In the genomic region with DNA sequence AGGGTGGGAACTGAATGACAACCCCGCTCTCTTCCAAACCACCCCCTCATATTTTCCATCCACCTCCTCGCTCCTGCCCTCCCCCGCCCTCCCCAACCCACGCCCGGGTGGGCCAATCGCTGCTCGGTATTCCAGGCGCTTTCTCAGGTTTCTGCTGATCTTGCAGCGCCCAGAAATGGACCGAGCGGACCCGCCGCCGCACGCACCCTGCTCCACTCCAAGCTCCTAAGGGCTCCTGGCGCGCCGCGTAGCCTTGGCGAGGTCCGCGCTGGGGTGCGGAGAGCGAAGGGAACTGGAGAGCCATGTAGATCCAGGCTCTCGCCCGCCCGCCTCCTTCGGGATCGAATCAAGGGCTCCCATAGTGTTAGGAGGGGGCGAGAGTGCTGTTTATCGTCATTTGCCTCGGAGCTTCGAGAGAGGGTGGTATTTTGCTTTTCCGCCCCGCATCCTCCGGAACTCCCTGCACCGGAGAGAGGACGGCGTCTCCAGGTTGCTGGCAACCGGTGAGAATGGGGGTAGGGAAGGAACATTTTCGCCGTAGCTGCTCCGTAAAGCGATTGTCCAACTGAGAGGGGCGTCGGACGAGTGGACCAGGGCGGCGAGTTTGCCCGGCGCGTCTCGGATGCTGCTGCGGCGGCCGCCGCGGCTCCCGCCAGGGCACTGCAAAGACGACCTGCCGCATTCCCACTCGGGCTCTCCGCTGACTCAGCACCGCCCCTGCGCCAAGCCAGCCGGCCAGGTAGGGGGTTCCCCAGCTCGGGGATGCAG, we compare ENCODE assay signal across 8 cellular contexts. TPM values are rescaled to one million over a fixed set of nuclear protein-coding genes. Genes with fewer than 3 reads are reported as not detected.
DNase-seq lines count a peak whose midpoint lies in the region; ATAC-seq, FAIRE-seq and TF ChIP-seq lines count a peak whose summit lies in the region.

A gene (plus strand): TSS at position 172 of the 768 bp plus-strand sequence. CDS start 1,474 bp downstream, outside the sequence.

- no peak for TF ChIP-seq CTCF in fibroblast of mammary gland (conservative IDR thresholded peaks at IDR 0.05; ENCODE audit: control insufficient read depth, insufficient read depth, low read depth, low read length)

- peaks cover 14 to 24% (median 23%) of the 10 kb centered on the region in 3 donors for H3K4me1 Mint-ChIP-seq in T-cell

- peak within 1 kb of the TSS; percentile 54 for H3K9ac ChIP-seq in neuronal stem cell (ENCODE audit: low read depth, low read length, poor library complexity)

- H3K27ac ChIP-seq in neuronal stem cell (replicated peaks; ENCODE audit: low read length): no peak within 1 kb of the TSS

- peaks cover 30 to 45% of the 10 kb centered on the region in 2 donors for H3K27me3 Mint-ChIP-seq in T-cell

- H2BK5ac ChIP-seq in neuronal stem cell (ENCODE audit: low read length): no peak within 1 kb of the TSS

- H3K27ac Mint-ChIP-seq in T-cell: no peak within 1 kb of the TSS

- H3K4me2 ChIP-seq in neuronal stem cell (ENCODE audit: insufficient read depth, low read length, poor library complexity, severe bottlenecking): peak within 1 kb of the TSS; percentile 96

- ATAC-seq in T-cell (replicated peaks in 1 of 4) (peak in 3 of 4 experiments; percentile 21 to 37 (median 34)), GM18873 (IDR thresholded peaks at IDR 0.05; ENCODE audit: low FRiP score, unreplicated experiment) (no peak)

- no peak for FAIRE-seq in RCC 7860 (lab: Jason Lieb, UNC)

- peak; percentile 57 to 83 (median 76) for DNase-seq in NCI-H1417 (lab: John Stamatoyannopoulos, UW)
- DNase-seq in NCI-H1417 treated with DMSO at 0.1 percent for 48 hours (lab: John Stamatoyannopoulos, UW): no peak
- DNase-seq in T-cell: no peak
- peak; percentile 12 for DNase-seq in fibroblast of mammary gland (ENCODE audit: low read depth)
- peak; percentile 33 for DNase-seq in neuronal stem cell (ENCODE audit: low spot score)
- DNase-seq in stimulated activated naive CD4-positive, alpha-beta T cell (lab: John Stamatoyannopoulos, UW): no peak
- no peak for DNase-seq in RCC 7860 (ENCODE audit: low spot score)

- peak within 1 kb of the TSS in 2 of 3 donors; percentile 78 to 82 for H3K4me3 Mint-ChIP-seq in T-cell

- H3K36me3 ChIP-seq in neuronal stem cell (replicated peaks in 1 of 2; ENCODE audit: control insufficient read depth in 2 of 2, insufficient read depth in 2 of 2, low read length in 2 of 2): no peaks in the 10 kb centered on the region

- H3K36me3 Mint-ChIP-seq in T-cell: no peaks in the 10 kb centered on the region

- H3K18ac ChIP-seq in neuronal stem cell (ENCODE audit: low read length): peak within 1 kb of the TSS; percentile 83

- H3K23ac ChIP-seq in neuronal stem cell (ENCODE audit: low read depth, low read length, poor library complexity): peak within 1 kb of the TSS; percentile 45

- H3K9me3 ChIP-seq in neuronal stem cell (replicated peaks in 1 of 2; ENCODE audit: control insufficient read depth in 2 of 2, insufficient read depth in 1 of 2, low read depth in 1 of 2, low read length in 2 of 2): peaks cover 0 to 11% of the 10 kb centered on the region in 2 donors

- no peaks in the 10 kb centered on the region for H3K9me3 Mint-ChIP-seq in T-cell

- H4K8ac ChIP-seq in neuronal stem cell (ENCODE audit: low read depth, low read length): no peak within 1 kb of the TSS

- H3K14ac ChIP-seq in neuronal stem cell (ENCODE audit: low read length): peak within 1 kb of the TSS; percentile 48

- WGBS in neuronal stem cell (ENCODE audit: extremely low coverage in 2 of 2, insufficient read length in 2 of 2, insufficient replicate concordance in 1 of 2), 2 donors: no CpG with 5 or more reads among the region's 67 CpGs

- no peaks in the 10 kb centered on the region for H3K79me1 ChIP-seq in neuronal stem cell (ENCODE audit: low read depth, low read length)

- H2AFZ ChIP-seq in neuronal stem cell (ENCODE audit: low read length): peak within 1 kb of the TSS; percentile 84

- H2BK15ac ChIP-seq in neuronal stem cell (ENCODE audit: low read length): no peak within 1 kb of the TSS

- no peak within 1 kb of the TSS for H2BK120ac ChIP-seq in neuronal stem cell (ENCODE audit: low read depth, low read length)

- H3K4me3 ChIP-seq in fibroblast of mammary gland (ENCODE audit: control insufficient read depth, low read depth, low read length): peak within 1 kb of the TSS; percentile 21
- H3K4me3 ChIP-seq in neuronal stem cell (ENCODE audit: low read length in 2 of 2): peak within 1 kb of the TSS; percentile 21 to 81

- H3K4ac ChIP-seq in neuronal stem cell (ENCODE audit: low read length): no peak within 1 kb of the TSS

- no peak within 1 kb of the TSS for H2BK12ac ChIP-seq in neuronal stem cell (ENCODE audit: low read length)

- CTCF ChIA-PET in T-cell (lab: Charles Lee): interaction anchor here (0.6 kb wide), 2 partner anchors 999 to 1843 kb away, joined by 3 to 7 read pairs; no protein-coding TSS in a partner anchor

- peaks cover 10 to 14% of the 10 kb centered on the region in 2 donors for H3K4me1 ChIP-seq in neuronal stem cell (ENCODE audit: control insufficient read depth in 2 of 2, insufficient read depth in 1 of 2, low read depth in 1 of 2, low read length in 2 of 2)

- H2AK5ac ChIP-seq in neuronal stem cell (ENCODE audit: low read depth, low read length): no peak within 1 kb of the TSS

- POLR2A ChIA-PET in T-cell (lab: Charles Lee): interaction anchor here in 1 of 2 donors (0.6 kb wide), 1 partner anchor 84 kb away, joined by 5 read pairs; no protein-coding TSS in a partner anchor

- peaks cover 11 to 85% (median 38%) of the 10 kb centered on the region in 3 experiments for H3K27me3 ChIP-seq in neuronal stem cell (ENCODE audit: control insufficient read depth in 3 of 3, insufficient read depth in 3 of 3, low read depth in 1 of 3, low read length in 3 of 3)

- H4K91ac ChIP-seq in neuronal stem cell (ENCODE audit: low read depth, low read length, poor library complexity): no peak within 1 kb of the TSS

RNA-seq across cellular contexts. Expression of the gene that starts here (rescaled TPM):
- not detected for total RNA-seq in T-cell
- polyA plus RNA-seq in neuronal stem cell (2013, experiment 1 of 2): 0.10 TPM
- polyA plus RNA-seq in neuronal stem cell (2013, experiment 2 of 2): 0.12 TPM

Comparison
In these comparisons a context has a peak if more than half of its experiments do, and no peak if none do; other contexts are left out.
1. DNase-seq: peak in NCI-H1417 (3 of 3), fibroblast of mammary gland (single experiment) and neuronal stem cell (single experiment); none in NCI-H1417 treated with DMSO at 0.1 percent for 48 hours (single experiment), T-cell (0 of 34), stimulated activated naive CD4-positive, alpha-beta T cell (0 of 6) and RCC 7860 (single experiment).
2. Peak in ATAC-seq in T-cell; RNA of the gene not detected or under 1 TPM.